Comparison of ENCODE assay signal across 15 cellular contexts in the genomic region with DNA sequence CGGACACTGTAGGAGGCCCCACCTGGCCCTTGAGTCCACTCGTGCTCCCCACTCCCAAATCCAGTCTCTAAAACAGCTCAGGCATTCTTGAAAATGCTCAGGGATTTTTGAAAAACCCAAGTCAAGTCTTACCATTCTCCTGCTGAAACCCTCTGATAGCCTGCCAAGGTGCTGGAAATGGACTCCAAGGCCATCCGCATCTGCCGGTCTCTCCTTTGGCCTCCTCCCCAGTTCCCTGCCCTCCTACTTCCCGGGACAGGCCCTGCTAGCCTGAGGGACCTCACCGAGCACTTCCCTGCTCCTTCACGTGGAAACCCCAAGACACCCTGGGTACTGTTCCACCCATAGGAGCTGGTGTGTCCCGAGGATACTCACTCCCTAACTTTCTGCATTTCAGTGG. TPM values are rescaled to one million over a fixed set of nuclear protein-coding genes. Genes with fewer than 3 reads are reported as not detected.
DNase-seq lines count a peak whose midpoint lies in the region; ATAC-seq, FAIRE-seq and TF ChIP-seq lines count a peak whose summit lies in the region.
"Had no signal": no experiment of that assay in that cellular context is flagged by ENCODE, and none has a peak within 500 bp of the region (broad histone marks: within the 10 kb centered on the region; RNA-seq: fewer than 3 reads in every experiment).

No MANE protein-coding gene starts in this region.

- peaks cover 28% of the 10 kb centered on the region for H3F3A ChIP-seq in MM.1S (ENCODE audit: insufficient read depth, low read length)

- ATAC-seq in DND-41 (ENCODE audit: insufficient read depth, low read depth) (no peak), HepG2 (no peak), GM19351 (IDR thresholded peaks at IDR 0.05; ENCODE audit: unreplicated experiment) (no peak)
- ATAC-seq in stimulated activated naive B cell treated with anti-CD40 and anti-IgM and Interleukin-4, amounts not matched to agents 10 μg/mL and 1 μg/mL and 100 μg/mL, for 72 hours (replicated peaks): no peak
- ATAC-seq: PC-3 had no signal

- no peaks in the 10 kb centered on the region for H3K9me3 ChIP-seq in DND-41 (ENCODE audit: insufficient read depth, low read length, severe bottlenecking)
- H3K9me3 ChIP-seq in MM.1S (replicated peaks; ENCODE audit: insufficient read depth, low read length): no peaks in the 10 kb centered on the region
- no peaks in the 10 kb centered on the region for H3K9me3 ChIP-seq in HepG2 (ENCODE audit: low read length)

- H3K9ac ChIP-seq in DND-41 (ENCODE audit: low read depth, low read length) (no peak overlapping the region), MM.1S (ENCODE audit: low read length) (no peak overlapping the region), HepG2 (ENCODE audit: insufficient read depth, low read depth, low read length) (no peak overlapping the region)

- TF ChIP-seq EP300 in HepG2 (IDR thresholded peaks at IDR 0.05; ENCODE audit: low read depth in 2 of 2, low read length in 2 of 2): no peak
- no peak for TF ChIP-seq EP300 in HepG2 (CRISPR knock-in tag; IDR thresholded peaks at IDR 0.05; ENCODE audit: borderline replicate concordance)

- H3K9me3 Mint-ChIP-seq in stimulated activated naive B cell treated with anti-CD40 and anti-IgM and Interleukin-4, amounts not matched to agents 10 μg/mL and 1 μg/mL and 100 μg/mL, for 72 hours: no peaks in the 10 kb centered on the region
- H3K9me3 Mint-ChIP-seq: CD4-positive, alpha-beta memory T cell had no signal

- POLR2A ChIA-PET in HepG2 (lab: Yijun Ruan, JAX): interaction anchor here (1.8 to 2.0 kb wide), 2 partner anchors 9 to 244 kb away, joined by 5 to 13 read pairs; a partner anchor contains a TSS
- POLR2A ChIA-PET in GM10248 (lab: Yijun Ruan, JAX): no interaction called here

- peak overlapping the region; percentile 51 for H3K27ac Mint-ChIP-seq in stimulated activated naive B cell treated with anti-CD40 and anti-IgM and Interleukin-4, amounts not matched to agents 10 μg/mL and 1 μg/mL and 100 μg/mL, for 72 hours
- H3K27ac Mint-ChIP-seq: CD4-positive, alpha-beta memory T cell had no signal

- no peak overlapping the region for H3K4me2 ChIP-seq in DND-41 (ENCODE audit: insufficient read depth, low read length)
- no peak overlapping the region for H3K4me2 ChIP-seq in MM.1S (ENCODE audit: low read depth, low read length)
- no peak overlapping the region; the same call in 1 of the 2 replicates for H3K4me2 ChIP-seq in HepG2 (ENCODE audit: low read depth, low read length)

- no peaks in the 10 kb centered on the region for H3K36me3 Mint-ChIP-seq in stimulated activated naive B cell treated with anti-CD40 and anti-IgM and Interleukin-4, amounts not matched to agents 10 μg/mL and 1 μg/mL and 100 μg/mL, for 72 hours
- H3K36me3 Mint-ChIP-seq: CD4-positive, alpha-beta memory T cell had no signal

- DNase-seq in DND-41: no peak
- no peak for DNase-seq in MM.1S
- DNase-seq in HepG2 (ENCODE audit: low spot score): no peak
- DNase-seq in stimulated activated naive B cell treated with anti-CD40 and anti-IgM and Interleukin-4, amounts not matched to agents 10 μg/mL and 1 μg/mL and 100 μg/mL, for 72 hours: no peak
- no peak for DNase-seq in GM10248 (ENCODE audit: extremely low spot score)
- no peak for DNase-seq in activated CD4-positive, alpha-beta T cell treated with anti-CD3 and anti-CD28 coated beads, Interleukin-2, amount 50 U/mL, for 1 hour
- DNase-seq: CD4-positive, alpha-beta memory T cell; GOT3; NCI-H1436 treated with DMSO at 0.1 percent for 48 hours; NCI-H2029 treated with DMSO at 0.1 percent for 48 hours; NCI-H774; PC-3 had no signal

- intact Hi-C loops in HepG2 (cut with micrococcal nuclease; ENCODE audit: unreplicated experiment): loop anchor here (5.0 kb wide), 1 partner anchor 198 kb away; no protein-coding TSS in a partner anchor

- H4K20me1 ChIP-seq in DND-41 (ENCODE audit: insufficient read depth, low read length) (no peaks in the 10 kb centered on the region), MM.1S (ENCODE audit: insufficient read depth, low read length) (no peaks in the 10 kb centered on the region), HepG2 (ENCODE audit: insufficient read depth, low read length) (no peaks in the 10 kb centered on the region)

- H2AFZ ChIP-seq in DND-41 (ENCODE audit: low read depth, low read length) (no peak overlapping the region), MM.1S (ENCODE audit: low read length) (no peak overlapping the region), HepG2 (ENCODE audit: low read length) (no peak overlapping the region)

- H3K4me3 ChIP-seq in DND-41 (ENCODE audit: low read depth in 1 of 2, low read length in 2 of 2): no peak overlapping the region
- no peak overlapping the region for H3K4me3 ChIP-seq in MM.1S (ENCODE audit: low read length)
- no peak overlapping the region for H3K4me3 ChIP-seq in HepG2 (replicated peaks in 1 of 3; ENCODE audit: insufficient read depth in 1 of 3, low read depth in 2 of 3, low read length in 3 of 3)

- in situ Hi-C loops in HepG2 (cut with HindIII; ENCODE audit: extremely low pct_ligation_motif_present, low pct_unique_long_range_greater_than_20kb): loop anchor here (10.0 kb wide), 1 partner anchor 240 kb away; a partner anchor contains a TSS

- H3K27ac ChIP-seq in DND-41 (ENCODE audit: low read length): peak overlapping the region; percentile 55
- peak overlapping the region; percentile 84; the same call in 1 of the 2 replicates for H3K27ac ChIP-seq in MM.1S (ENCODE audit: low read length)
- H3K27ac ChIP-seq in HepG2 (ENCODE audit: extremely low read length, insufficient read depth, low read length): peak overlapping the region; percentile 92
- H3K27ac ChIP-seq: RWPE1 had no signal

- no peak overlapping the region for H3K4me3 Mint-ChIP-seq in stimulated activated naive B cell treated with anti-CD40 and anti-IgM and Interleukin-4, amounts not matched to agents 10 μg/mL and 1 μg/mL and 100 μg/mL, for 72 hours
- H3K4me3 Mint-ChIP-seq: CD4-positive, alpha-beta memory T cell had no signal

- CTCF ChIA-PET in HepG2 (lab: Yijun Ruan, JAX; ENCODE audit: low intra/inter-chr PET ratio, low total read pairs) (no interaction called here), GM10248 (lab: Yijun Ruan, JAX) (interaction anchor here (1.3 to 2.4 kb wide), 6 partner anchors 20 to 180 kb away, joined by 3 to 14 read pairs (median 4); no protein-coding TSS in a partner anchor)

- no peak for TF ChIP-seq RAD21 in HepG2 (CRISPR knock-in tag; IDR thresholded peaks at IDR 0.05)

- peaks cover 15 to 24% of the 10 kb centered on the region in 2 donors for H3K4me1 Mint-ChIP-seq in stimulated activated naive B cell treated with anti-CD40 and anti-IgM and Interleukin-4, amounts not matched to agents 10 μg/mL and 1 μg/mL and 100 μg/mL, for 72 hours

- H3K9me2 ChIP-seq in MM.1S (replicated peaks; ENCODE audit: insufficient read depth, low read length): no peaks in the 10 kb centered on the region

- no peaks in the 10 kb centered on the region for H3K36me3 ChIP-seq in DND-41 (ENCODE audit: insufficient read depth, low read length)
- H3K36me3 ChIP-seq in MM.1S (replicated peaks; ENCODE audit: insufficient read depth, low read length): no peaks in the 10 kb centered on the region
- no peaks in the 10 kb centered on the region for H3K36me3 ChIP-seq in HepG2 (replicated peaks in 1 of 2; ENCODE audit: control insufficient read depth in 1 of 2, insufficient read depth in 2 of 2, low read length in 2 of 2)

- WGBS in HepG2 (ENCODE audit: low lambda C conversion rate): 91% methylated on average over 8 of the region's 8 CpGs

- TF ChIP-seq CTCF in DND-41 (IDR thresholded peaks at IDR 0.05; ENCODE audit: borderline replicate concordance, extremely low read depth, low read length, poor library complexity, severe bottlenecking) (no peak), MM.1S (IDR thresholded peaks at IDR 0.05; ENCODE audit: low read length) (no peak), HepG2 (CRISPR knock-in tag; IDR thresholded peaks at IDR 0.05) (no peak), GM10248 (IDR thresholded peaks at IDR 0.05; ENCODE audit: control extremely low read depth, extremely low read depth, low read depth, missing control alignments) (no peak)

- BruUV-seq in HepG2 (replicated peaks; lab: Mats Ljungman, UMichigan): no TSS peak

- FAIRE-seq in HepG2 (lab: Jason Lieb, UNC): no peak
- FAIRE-seq: HTR-8/SVneo had no signal

- peaks cover 9 to 25% of the 10 kb centered on the region in 2 donors for H3K27me3 Mint-ChIP-seq in stimulated activated naive B cell treated with anti-CD40 and anti-IgM and Interleukin-4, amounts not matched to agents 10 μg/mL and 1 μg/mL and 100 μg/mL, for 72 hours

- H3K4me1 ChIP-seq in DND-41 (ENCODE audit: insufficient read depth, low read length) (peaks cover 40% of the 10 kb centered on the region), MM.1S (ENCODE audit: low read length) (peaks cover 43% of the 10 kb centered on the region), HepG2 (ENCODE audit: insufficient read depth, low read length) (peaks cover 96% of the 10 kb centered on the region)

- no peaks in the 10 kb centered on the region for H3K27me3 ChIP-seq in DND-41 (ENCODE audit: insufficient read depth, low read length, poor library complexity)
- no peaks in the 10 kb centered on the region for H3K27me3 ChIP-seq in MM.1S (replicated peaks; ENCODE audit: insufficient read depth, low read length)
- no peaks in the 10 kb centered on the region for H3K27me3 ChIP-seq in HepG2 (ENCODE audit: control insufficient read depth in 1 of 2, insufficient read depth in 2 of 2, low read length in 2 of 2)

- no peak for TF ChIP-seq POLR2A in HepG2 (IDR thresholded peaks at IDR 0.05; ENCODE audit: insufficient read depth in 1 of 2, low read depth in 2 of 2, low read length in 2 of 2)

- H3K79me2 ChIP-seq in DND-41 (ENCODE audit: insufficient read depth, low read length) (no peaks in the 10 kb centered on the region), MM.1S (ENCODE audit: low read length) (no peaks in the 10 kb centered on the region), HepG2 (ENCODE audit: insufficient read depth, low read length) (no peaks in the 10 kb centered on the region)

RNA-seq across cellular contexts. Expression of a gene that starts 49.8 kb away (rescaled TPM):
- not detected in 2 replicates for total RNA-seq in HepG2 (2016; rRNA removed; fragmentation: Illumina TruSeq; extraction: Trizol)
- not detected in 2 replicates for total RNA-seq in HepG2 (2016; cell fraction: cytosol; rRNA removed; fragmentation: Illumina TruSeq; extraction: Trizol; ENCODE audit: low read depth)
- not detected in 2 replicates for total RNA-seq in HepG2 (2016; cell fraction: insoluble cytoplasmic fraction; rRNA removed; fragmentation: Illumina TruSeq; extraction: Trizol)
- not detected in 2 replicates for total RNA-seq in HepG2 (2016; cell fraction: membrane; rRNA removed; fragmentation: Illumina TruSeq; extraction: Trizol)
- not detected in 2 replicates for total RNA-seq in HepG2 (2016; cell fraction: nucleus; rRNA removed; fragmentation: Illumina TruSeq; extraction: Trizol)
- polyA plus RNA-seq in HepG2 (2011; rRNA removed): not detected in 2 replicates
- polyA plus RNA-seq in HepG2 (2011; cell fraction: cytosol; rRNA removed): not detected in 2 replicates
- not detected in 2 replicates for polyA plus RNA-seq in HepG2 (2011; cell fraction: nucleus; rRNA removed)
- not detected in 2 replicates for polyA plus RNA-seq in HepG2 (2012)
- not detected in 2 replicates for polyA plus RNA-seq in HepG2 (2016; cell fraction: cytosol; fragmentation: Illumina TruSeq; extraction: Trizol; ENCODE audit: low read depth)
- not detected in 2 replicates for polyA plus RNA-seq in HepG2 (2016; cell fraction: insoluble cytoplasmic fraction; fragmentation: Illumina TruSeq; extraction: Trizol; ENCODE audit: low read depth)
- polyA plus RNA-seq in HepG2 (2016; cell fraction: membrane; fragmentation: Illumina TruSeq; extraction: Trizol; ENCODE audit: low read depth): not detected in 2 replicates
- not detected in 2 replicates for polyA plus RNA-seq in HepG2 (2016; cell fraction: nucleus; fragmentation: Illumina TruSeq; extraction: Trizol; ENCODE audit: insufficient read depth, low read depth)
- polyA minus RNA-seq in HepG2 (2011; rRNA and poly(A)+ RNA removed; ENCODE audit: low replicate concordance): not detected in 2 replicates
- not detected in 2 replicates for polyA minus RNA-seq in HepG2 (2011; cell fraction: cytosol; rRNA and poly(A)+ RNA removed)
- polyA minus RNA-seq in HepG2 (2011; cell fraction: nucleus; rRNA and poly(A)+ RNA removed): not detected in 2 replicates

RNA-seq across cellular contexts. Expression of a gene that starts 57.1 kb away (rescaled TPM):
- 0.07 and 0.13 TPM in 2 replicates for total RNA-seq in HepG2 (2016; rRNA removed; fragmentation: Illumina TruSeq; extraction: Trizol)
- 0.26 TPM in 1 of 2 replicates, not detected in the other for total RNA-seq in HepG2 (2016; cell fraction: cytosol; rRNA removed; fragmentation: Illumina TruSeq; extraction: Trizol; ENCODE audit: low read depth)
- 0.10 and 0.13 TPM in 2 replicates for total RNA-seq in HepG2 (2016; cell fraction: insoluble cytoplasmic fraction; rRNA removed; fragmentation: Illumina TruSeq; extraction: Trizol)
- total RNA-seq in HepG2 (2016; cell fraction: membrane; rRNA removed; fragmentation: Illumina TruSeq; extraction: Trizol): 0.07 and 0.28 TPM in 2 replicates
- 0.44 and 0.87 TPM in 2 replicates for total RNA-seq in HepG2 (2016; cell fraction: nucleus; rRNA removed; fragmentation: Illumina TruSeq; extraction: Trizol)
- 0.16 and 0.17 TPM in 2 replicates for polyA plus RNA-seq in HepG2 (2011; rRNA removed)
- 0.12 and 0.23 TPM in 2 replicates for polyA plus RNA-seq in HepG2 (2011; cell fraction: cytosol; rRNA removed)
- 0.97 and 1.2 TPM in 2 replicates for polyA plus RNA-seq in HepG2 (2011; cell fraction: nucleus; rRNA removed)
- 0.85 and 1.2 TPM in 2 replicates for polyA plus RNA-seq in HepG2 (2012)
- polyA plus RNA-seq in HepG2 (2016; cell fraction: cytosol; fragmentation: Illumina TruSeq; extraction: Trizol; ENCODE audit: low read depth): 0.08 TPM in 1 of 2 replicates, not detected in the other
- 0.10 and 0.16 TPM in 2 replicates for polyA plus RNA-seq in HepG2 (2016; cell fraction: insoluble cytoplasmic fraction; fragmentation: Illumina TruSeq; extraction: Trizol; ENCODE audit: low read depth)
- polyA plus RNA-seq in HepG2 (2016; cell fraction: membrane; fragmentation: Illumina TruSeq; extraction: Trizol; ENCODE audit: low read depth): 0.08 and 0.11 TPM in 2 replicates
- 0.31 and 0.86 TPM in 2 replicates for polyA plus RNA-seq in HepG2 (2016; cell fraction: nucleus; fragmentation: Illumina TruSeq; extraction: Trizol; ENCODE audit: insufficient read depth, low read depth)
- 0.38 and 11.1 TPM in 2 replicates for polyA minus RNA-seq in HepG2 (2011; rRNA and poly(A)+ RNA removed; ENCODE audit: low replicate concordance)
- polyA minus RNA-seq in HepG2 (2011; cell fraction: cytosol; rRNA and poly(A)+ RNA removed): 2.1 TPM in 1 of 2 replicates, not detected in the other
- polyA minus RNA-seq in HepG2 (2011; cell fraction: nucleus; rRNA and poly(A)+ RNA removed): 0.26 and 0.87 TPM in 2 replicates
